Comparison of ENCODE assay signal across 9 cellular contexts in genomic region chr7:25216837-25217236, GRCh38.
DNase-seq lines count a peak whose midpoint lies in the region; ATAC-seq and FAIRE-seq lines count a peak whose summit lies in the region.
"Had no signal": no experiment of that assay in that cellular context is flagged by ENCODE, and none has a peak within 500 bp of the region (broad histone marks: within the 10 kb centered on the region; RNA-seq: fewer than 3 reads in every experiment).

No MANE protein-coding gene starts in this region.

- peak; percentile 49 for ATAC-seq in HG02885 (IDR thresholded peaks at IDR 0.05; ENCODE audit: poor library complexity, unreplicated experiment)

- no peaks in the 10 kb centered on the region for H3K9me3 Mint-ChIP-seq in T-helper 2 cell treated with Interferon-gamma antibody and Interleukin-4, amounts not matched to agents 5 μg/mL and 100 μg/mL, for 36 hours

- no peak overlapping the region for H3K27ac Mint-ChIP-seq in T-helper 2 cell treated with Interferon-gamma antibody and Interleukin-4, amounts not matched to agents 5 μg/mL and 100 μg/mL, for 36 hours

- H3K4me3 Mint-ChIP-seq in T-helper 2 cell treated with Interferon-gamma antibody and Interleukin-4, amounts not matched to agents 5 μg/mL and 100 μg/mL, for 36 hours: no peak overlapping the region

- peak; percentile 35 for DNase-seq in COLO829 (ENCODE audit: low spot score)
- peak; percentile 60 for DNase-seq in NCI-H774 (lab: John Stamatoyannopoulos, UW)
- peak; percentile 39 for DNase-seq in middle frontal gyrus (ENCODE audit: extremely low spot score, low spot score)
- DNase-seq in ecto neural progenitor cell (ENCODE audit: low spot score): no peak
- DNase-seq in T-helper 2 cell treated with Interferon-gamma antibody and Interleukin-4, amounts not matched to agents 5 μg/mL and 100 μg/mL, for 36 hours (ENCODE audit: low spot score): no peak
- no peak for DNase-seq in activated CD4-positive, alpha-beta T cell treated with anti-CD3 and anti-CD28 coated beads for 1 hour
- DNase-seq: right cardiac atrium had no signal

- H3K4me1 Mint-ChIP-seq in T-helper 2 cell treated with Interferon-gamma antibody and Interleukin-4, amounts not matched to agents 5 μg/mL and 100 μg/mL, for 36 hours (ENCODE audit: low read depth): no peaks in the 10 kb centered on the region

- H3K36me3 Mint-ChIP-seq in T-helper 2 cell treated with Interferon-gamma antibody and Interleukin-4, amounts not matched to agents 5 μg/mL and 100 μg/mL, for 36 hours (ENCODE audit: low read depth): no peaks in the 10 kb centered on the region

- FAIRE-seq in colon (lab: Jason Lieb, UNC): peak; percentile 90

- H3K27me3 Mint-ChIP-seq in T-helper 2 cell treated with Interferon-gamma antibody and Interleukin-4, amounts not matched to agents 5 μg/mL and 100 μg/mL, for 36 hours (ENCODE audit: low read depth): peaks cover 14% of the 10 kb centered on the region

Comparison
In these comparisons a context has a peak if more than half of its experiments do, and no peak if none do; other contexts are left out.
1. DNase-seq: peak in COLO829 (single experiment), NCI-H774 (single experiment) and middle frontal gyrus (single experiment); none in ecto neural progenitor cell (single experiment), T-helper 2 cell treated with Interferon-gamma antibody and Interleukin-4, amounts not matched to agents 5 μg/mL and 100 μg/mL, for 36 hours (single experiment) and activated CD4-positive, alpha-beta T cell treated with anti-CD3 and anti-CD28 coated beads for 1 hour (single experiment).